11 cellular contexts compared by ENCODE assay signal in genomic region chr12:52976574-52977071, GRCh38. TPM values are rescaled to one million over a fixed set of nuclear protein-coding genes. Genes with fewer than 3 reads are reported as not detected.
DNase-seq lines count a peak whose midpoint lies in the region; ATAC-seq and TF ChIP-seq lines count a peak whose summit lies in the region.
"Had no signal": no experiment of that assay in that cellular context is flagged by ENCODE, and none has a peak within 500 bp of the region (broad histone marks: within the 10 kb centered on the region; RNA-seq: fewer than 3 reads in every experiment).

No MANE protein-coding gene starts in this region.

- H3K36me3 Mint-ChIP-seq in GM23338 (ENCODE audit: low read depth) (no peaks in the 10 kb centered on the region), type B pancreatic cell (no peaks in the 10 kb centered on the region)

- WGBS in SK-N-SH (ENCODE audit: low lambda C conversion rate), result 5% methylated on average over 3 of the region's 3 CpGs

- H3K9me2 ChIP-seq in GM23338 (ENCODE audit: insufficient read depth) (no peaks in the 10 kb centered on the region), SK-N-SH (no peaks in the 10 kb centered on the region)

- POLR2A ChIA-PET in SK-N-SH (lab: Yijun Ruan, JAX), result no interaction called here

- no peaks in the 10 kb centered on the region for H4K20me1 ChIP-seq in GM23338 (replicated peaks; ENCODE audit: insufficient read depth)
- H4K20me1 ChIP-seq in SK-N-SH (ENCODE audit: insufficient read depth), result no peaks in the 10 kb centered on the region

- no peak overlapping the region for H3K27ac Mint-ChIP-seq in GM23338
- H3K27ac Mint-ChIP-seq in type B pancreatic cell, result peak overlapping the region; percentile 86
- H3K27ac Mint-ChIP-seq: activated CD4-positive, alpha-beta T cell treated with anti-CD3 and anti-CD28 coated beads for 36 hours had no signal

- H3K79me2 ChIP-seq in GM23338 (replicated peaks; ENCODE audit: insufficient read depth) (no peaks in the 10 kb centered on the region), SK-N-SH (ENCODE audit: insufficient read depth) (no peaks in the 10 kb centered on the region)

- DNase-seq in GM23338 (ENCODE audit: low spot score) (peak; percentile 43), SK-N-SH (no peak), islet precursor cell (peak; percentile 100), type B pancreatic cell (ENCODE audit: extremely low spot score, unreplicated experiment) (no peak), erythroblast (lab: John Stamatoyannopoulos, UW) (no peak)
- DNase-seq in stimulated activated CD4-positive, alpha-beta T cell treated with anti-CD3 and anti-CD28 coated beads, Interleukin-12 subunit alpha, Interleukin-12 subunit beta, amount 100 ng/mL, for 4 hours, result no peak
- DNase-seq: activated CD4-positive, alpha-beta T cell treated with anti-CD3 and anti-CD28 coated beads for 36 hours; activated T-cell treated with anti-CD3 and anti-CD28 coated beads, Interleukin-2, amount 50 U/mL, for 4 hours; NCI-H1105 treated with DMSO at 0.1 percent for 48 hours; substantia nigra had no signal

- peak in 1 of 2 experiments; percentile 67; a peak in 1 of 4 replicates for TF ChIP-seq EP300 in SK-N-SH (IDR thresholded peaks at IDR 0.05; ENCODE audit: borderline replicate concordance in 1 of 2, low read depth in 1 of 2, low read length in 1 of 2)

- H3K27me3 ChIP-seq in GM23338 (ENCODE audit: insufficient read depth) (no peaks in the 10 kb centered on the region), SK-N-SH (ENCODE audit: insufficient read depth) (no peaks in the 10 kb centered on the region)

- no peaks in the 10 kb centered on the region for H3K36me3 ChIP-seq in GM23338 (ENCODE audit: insufficient read depth)
- no peaks in the 10 kb centered on the region for H3K36me3 ChIP-seq in SK-N-SH (replicated peaks in 1 of 2; ENCODE audit: control insufficient read depth in 1 of 2, insufficient read depth in 2 of 2, low read length in 1 of 2)

- peaks cover 23% of the 10 kb centered on the region for H3K4me1 Mint-ChIP-seq in GM23338
- peaks cover 43% of the 10 kb centered on the region for H3K4me1 Mint-ChIP-seq in type B pancreatic cell (ENCODE audit: unreplicated experiment)
- H3K4me1 Mint-ChIP-seq: activated CD4-positive, alpha-beta T cell treated with anti-CD3 and anti-CD28 coated beads for 36 hours had no signal

- H3K9me3 Mint-ChIP-seq in GM23338, result no peaks in the 10 kb centered on the region; the same call in 2 of the 3 replicates
- H3K9me3 Mint-ChIP-seq in type B pancreatic cell, result no peaks in the 10 kb centered on the region
- H3K9me3 Mint-ChIP-seq: activated T-cell treated with anti-CD3 and anti-CD28 coated beads, Interleukin-2, amount 50 U/mL, for 4 hours had no signal

- TF ChIP-seq POLR2A in erythroblast (IDR thresholded peaks at IDR 0.05; ENCODE audit: low read length), result no peak

- H3F3A ChIP-seq in GM23338 (replicated peaks; ENCODE audit: low read depth) (no peaks in the 10 kb centered on the region), SK-N-SH (replicated peaks; ENCODE audit: insufficient read depth) (peaks cover 8% of the 10 kb centered on the region)

- H2AFZ ChIP-seq in GM23338 (peak overlapping the region; percentile 92), SK-N-SH (ENCODE audit: low read depth) (peak overlapping the region; percentile 42; the same call in 1 of the 2 replicates)

- H3K4me3 ChIP-seq in GM23338, result no peak overlapping the region
- no peak overlapping the region for H3K4me3 ChIP-seq in SK-N-SH (ENCODE audit: low read depth in 2 of 2, low read length in 1 of 2)

- TF ChIP-seq CTCF in GM23338 (conservative IDR thresholded peaks at IDR 0.05; ENCODE audit: low read depth in 2 of 2) (peak in 1 of 2 experiments; percentile 8; a peak in 1 of 4 replicates), SK-N-SH (IDR thresholded peaks at IDR 0.05) (no peak), type B pancreatic cell (conservative IDR thresholded peaks at IDR 0.05) (no peak)

- H3K9ac ChIP-seq in SK-N-SH, result peak overlapping the region; percentile 17; the same call in 1 of the 2 replicates

- no peak for TF ChIP-seq RAD21 in SK-N-SH (IDR thresholded peaks at IDR 0.05; ENCODE audit: low read length)

- H3K27me3 Mint-ChIP-seq in GM23338 (ENCODE audit: insufficient read depth, low read depth, poor library complexity), result peaks cover 12% of the 10 kb centered on the region
- no peaks in the 10 kb centered on the region for H3K27me3 Mint-ChIP-seq in type B pancreatic cell

- ATAC-seq in GM23338, result no peak
- ATAC-seq in HG02973 (IDR thresholded peaks at IDR 0.05; ENCODE audit: unreplicated experiment), result no peak
- ATAC-seq: activated CD4-positive, alpha-beta T cell treated with anti-CD3 and anti-CD28 coated beads for 36 hours; activated T-cell treated with anti-CD3 and anti-CD28 coated beads, Interleukin-2, amount 50 U/mL, for 4 hours had no signal

- H3K27ac ChIP-seq in GM23338 (ENCODE audit: low read depth), result no peak overlapping the region
- peak overlapping the region in 1 of 2 experiments; percentile 78; a peak in 2 of 4 replicates for H3K27ac ChIP-seq in SK-N-SH (ENCODE audit: low read depth in 2 of 2, low read length in 1 of 2)

- no peak overlapping the region for H3K4me2 ChIP-seq in GM23338
- peak overlapping the region; percentile 37 for H3K4me2 ChIP-seq in SK-N-SH

- no peak overlapping the region; the same call in 2 of the 3 replicates for H3K4me3 Mint-ChIP-seq in GM23338
- peak overlapping the region; percentile 66 for H3K4me3 Mint-ChIP-seq in type B pancreatic cell
- H3K4me3 Mint-ChIP-seq: activated CD4-positive, alpha-beta T cell treated with anti-CD3 and anti-CD28 coated beads for 36 hours; activated T-cell treated with anti-CD3 and anti-CD28 coated beads, Interleukin-2, amount 50 U/mL, for 4 hours had no signal

- H3K4me1 ChIP-seq in GM23338 (ENCODE audit: insufficient read depth) (peaks cover 15% of the 10 kb centered on the region), SK-N-SH (ENCODE audit: control insufficient read depth in 1 of 2, insufficient read depth in 2 of 2, low read depth in 1 of 2, low read length in 1 of 2) (peaks cover 0 to 29% of the 10 kb centered on the region in 2 experiments; a peak in 2 of 4 replicates)

- H3K9me3 ChIP-seq in SK-N-SH, result no peaks in the 10 kb centered on the region

- CTCF ChIA-PET in SK-N-SH (lab: Yijun Ruan, JAX), result interaction anchor here (12.6 kb wide), 1 partner anchor 95 kb away, joined by 485 read pairs; no protein-coding TSS in a partner anchor

TF ChIP-seq in GM23338, 12 proteins besides CTCF, POLR2A, EP300 and RAD21 (continues in another document):
- TF ChIP-seq CREB1 (CRISPR knock-in tag; IDR thresholded peaks at IDR 0.05; ENCODE audit: low read depth), result no peak
- no peak for TF ChIP-seq JUNB (IDR thresholded peaks at IDR 0.05; ENCODE audit: unreplicated experiment)

TF ChIP-seq in SK-N-SH, 30 proteins besides CTCF, POLR2A, EP300 and RAD21:
- TF ChIP-seq RXRA (IDR thresholded peaks at IDR 0.05; ENCODE audit: borderline replicate concordance, low read depth), result peak; percentile 78; the same call in 1 of the 2 replicates
- TF ChIP-seq YY1 (IDR thresholded peaks at IDR 0.05; ENCODE audit: low read depth), result 0 out of 2 replicates have a peak, but pooled peaks have one; percentile 19
- no peak for TF ChIP-seq GATA2 (CRISPR knock-in tag; IDR thresholded peaks at IDR 0.05)
- peak; percentile 75 for TF ChIP-seq TCF12 (IDR thresholded peaks at IDR 0.05)
- peak; percentile 33; the same call in 1 of the 2 replicates for TF ChIP-seq PBX3 (IDR thresholded peaks at IDR 0.05)

RNA-seq across cellular contexts. Expression of gene KRT18, which starts 27.7 kb away (rescaled TPM):
- 537 and 552 TPM in 2 replicates for total RNA-seq in GM23338 (2014; rRNA removed; shearing (Covaris generic))
- polyA plus RNA-seq in GM23338 (2016; fragmentation: Nextera tagmentation; extraction: Ambion mirVana) (1,013 and 1,049 TPM in 2 replicates), SK-N-SH (2012; rRNA removed) (332 and 351 TPM in 2 replicates)
- 225 and 265 TPM in 2 replicates for polyA plus RNA-seq in SK-N-SH (2012; cell fraction: cytosol; rRNA removed)
- polyA plus RNA-seq in SK-N-SH (2012; cell fraction: nucleus; rRNA removed), result 714 and 1,063 TPM in 2 replicates
- 480 and 1,293 TPM in 2 replicates for total RNA-seq in type B pancreatic cell (ENCODE audit: low replicate concordance)

RNA-seq across cellular contexts. Expression of gene EIF4B, which starts 29.6 kb away (rescaled TPM):
- 564 and 584 TPM in 2 replicates for total RNA-seq in GM23338 (2014; rRNA removed; shearing (Covaris generic))
- 130 and 141 TPM in 2 replicates for polyA plus RNA-seq in GM23338 (2016; fragmentation: Nextera tagmentation; extraction: Ambion mirVana)
- 267 and 292 TPM in 2 replicates for polyA plus RNA-seq in SK-N-SH (2012; rRNA removed)
- 346 and 371 TPM in 2 replicates for polyA plus RNA-seq in SK-N-SH (2012; cell fraction: cytosol; rRNA removed)
- polyA plus RNA-seq in SK-N-SH (2012; cell fraction: nucleus; rRNA removed), result 127 and 164 TPM in 2 replicates
- total RNA-seq in type B pancreatic cell (ENCODE audit: low replicate concordance), result 450 and 521 TPM in 2 replicates

Comparison
In these comparisons a context has a peak if more than half of its experiments do, and no peak if none do; other contexts are left out.
1. DNase-seq: peak in GM23338 (single experiment) and islet precursor cell (single experiment); none in SK-N-SH (single experiment), type B pancreatic cell (single experiment), stimulated activated CD4-positive, alpha-beta T cell treated with anti-CD3 and anti-CD28 coated beads, Interleukin-12 subunit alpha, Interleukin-12 subunit beta, amount 100 ng/mL, for 4 hours (single experiment) and erythroblast (0 of 2).